ENCODE assay signal across 8 cellular contexts in the genomic region with DNA sequence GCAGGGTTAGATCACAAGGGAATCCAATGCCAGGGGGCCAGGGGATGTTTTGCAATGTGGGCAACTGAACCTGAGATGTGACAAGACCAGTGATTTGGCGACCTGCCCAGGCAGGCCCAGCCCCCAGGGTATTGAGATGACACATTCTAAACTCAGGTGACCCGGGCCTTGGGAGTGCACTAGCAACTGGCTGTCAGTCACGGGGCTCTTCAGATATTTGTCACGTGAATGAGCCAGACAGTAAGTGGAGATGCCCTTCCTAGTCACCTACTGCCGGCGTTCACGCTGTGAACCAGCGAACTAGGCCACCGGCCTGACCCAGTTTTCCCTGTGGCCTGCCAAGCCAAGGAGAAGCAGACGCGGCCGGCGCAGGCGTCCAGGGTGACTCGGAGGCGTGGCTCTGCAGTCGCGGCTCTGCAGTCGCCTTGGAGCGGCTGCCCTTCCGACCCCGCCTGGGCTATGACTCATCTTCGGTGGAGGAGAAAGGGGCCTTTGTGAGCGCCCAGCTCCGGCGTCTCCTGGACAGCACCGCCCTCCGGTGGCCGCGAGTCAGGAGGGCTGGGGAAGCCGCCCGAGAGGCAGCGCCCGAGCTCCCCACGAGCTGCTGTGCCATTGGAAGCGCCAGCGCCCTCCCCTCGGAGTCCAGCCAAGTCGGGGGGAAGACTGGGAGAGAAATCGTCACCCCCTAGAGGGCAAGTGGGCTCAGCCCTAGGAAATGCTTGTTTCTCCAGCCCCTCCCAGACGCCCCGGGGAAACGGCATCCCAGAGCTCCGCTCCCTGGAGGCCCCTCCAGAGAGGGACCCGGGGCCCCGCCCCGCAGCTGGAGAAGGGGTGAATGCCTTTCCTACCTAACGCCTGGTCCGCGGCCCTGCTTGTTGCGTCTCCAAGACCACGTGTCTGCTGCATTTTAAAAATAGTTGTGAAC. TPM values are rescaled to one million over a fixed set of nuclear protein-coding genes. Genes with fewer than 3 reads are reported as not detected.
DNase-seq lines count a peak whose midpoint lies in the region; TF ChIP-seq lines count a peak whose summit lies in the region.

No MANE protein-coding gene starts in this region.

- H3K4me1 ChIP-seq in neural progenitor cell, result peaks cover 3% of the 10 kb centered on the region
- H3K4me1 ChIP-seq in stomach smooth muscle (ENCODE audit: control insufficient read depth, insufficient read depth, low read length), result peaks cover 18% of the 10 kb centered on the region

- no peaks in the 10 kb centered on the region for H3K36me3 Mint-ChIP-seq in neural progenitor cell

- no peaks in the 10 kb centered on the region for H3K9me3 ChIP-seq in neural progenitor cell (ENCODE audit: low read depth)
- no peaks in the 10 kb centered on the region for H3K9me3 ChIP-seq in stomach smooth muscle (ENCODE audit: control insufficient read depth in 2 of 2, low read length in 2 of 2)

- H3K36me3 ChIP-seq in neural progenitor cell (no peaks in the 10 kb centered on the region), stomach smooth muscle (ENCODE audit: control insufficient read depth in 2 of 2, insufficient read depth in 2 of 2, low read length in 2 of 2) (no peaks in the 10 kb centered on the region)

- peak overlapping the region; percentile 81 for H2AFZ ChIP-seq in neural progenitor cell (replicated peaks)

- peaks cover 6% of the 10 kb centered on the region for H3K27me3 Mint-ChIP-seq in neural progenitor cell (ENCODE audit: insufficient read depth, low read depth)

- peak overlapping the region; percentile 81 for H3K27ac Mint-ChIP-seq in neural progenitor cell

- H3K4me2 ChIP-seq in neural progenitor cell, result peak overlapping the region; percentile 80

- H3K9me3 Mint-ChIP-seq in neural progenitor cell, result no peaks in the 10 kb centered on the region

- H3K27ac ChIP-seq in neural progenitor cell (no peak overlapping the region), stomach smooth muscle (ENCODE audit: low read length) (peak overlapping the region; percentile 87)

- DNase-seq in ELF-1 (ENCODE audit: low read depth, low spot score), result peak; percentile 99
- peak; percentile 88 for DNase-seq in GOT3 (lab: John Stamatoyannopoulos, UW)
- DNase-seq in LNCaP clone FGC (ENCODE audit: low read depth), result peak; percentile 92
- peak; percentile 95 to 97 for DNase-seq in SHP77 (lab: John Stamatoyannopoulos, UW)
- peak; percentile 81 for DNase-seq in activated gamma-delta T cell (lab: John Stamatoyannopoulos, UW)
- peak; percentile 98 for DNase-seq in fibroblast of villous mesenchyme (ENCODE audit: low read depth)
- peak; percentile 97 for DNase-seq in neural progenitor cell (ENCODE audit: low spot score)

- TF ChIP-seq CTCF in LNCaP clone FGC (IDR thresholded peaks at IDR 0.05; ENCODE audit: control insufficient read depth, extremely low read depth, insufficient read depth), result peak; percentile 88
- peak; percentile 87 for TF ChIP-seq CTCF in fibroblast of villous mesenchyme (IDR thresholded peaks at IDR 0.05; ENCODE audit: insufficient read depth, low read depth, low read length)
- peak; percentile 77 for TF ChIP-seq CTCF in neural progenitor cell (IDR thresholded peaks at IDR 0.05)

- H3K27me3 ChIP-seq in neural progenitor cell, result no peaks in the 10 kb centered on the region
- H3K27me3 ChIP-seq in stomach smooth muscle (ENCODE audit: control insufficient read depth in 1 of 2, insufficient read depth in 2 of 2, low read length in 2 of 2), result no peaks in the 10 kb centered on the region

- H4K20me1 ChIP-seq in neural progenitor cell (ENCODE audit: low read depth), result no peaks in the 10 kb centered on the region

- peak overlapping the region; percentile 81 for H3K4me3 Mint-ChIP-seq in neural progenitor cell

- peaks cover 14% of the 10 kb centered on the region for H3F3A ChIP-seq in neural progenitor cell (ENCODE audit: low read depth)

- H3K9ac ChIP-seq in neural progenitor cell (no peak overlapping the region), stomach smooth muscle (ENCODE audit: low read length in 2 of 2) (peak overlapping the region; percentile 81 to 88)

- H3K4me3 ChIP-seq in LNCaP clone FGC (ENCODE audit: low read depth, low read length) (peak overlapping the region; percentile 52), fibroblast of villous mesenchyme (ENCODE audit: low read depth, low read length) (peak overlapping the region; percentile 58), neural progenitor cell (peak overlapping the region; percentile 53), stomach smooth muscle (ENCODE audit: low read length in 2 of 2) (peak overlapping the region; percentile 78)

- H3K4me1 Mint-ChIP-seq in neural progenitor cell, result peaks cover 25% of the 10 kb centered on the region

- H3K79me2 ChIP-seq in neural progenitor cell (ENCODE audit: low read depth), result no peaks in the 10 kb centered on the region

RNA-seq across cellular contexts. Expression of a gene that starts 38.8 kb away (rescaled TPM):
- total RNA-seq in fibroblast of villous mesenchyme, result 135 and 208 TPM in 2 replicates
- 396 and 521 TPM in 2 replicates for total RNA-seq in neural progenitor cell (ENCODE audit: low replicate concordance)
